ENCODE assay signal across 15 cellular contexts in the genomic region with DNA sequence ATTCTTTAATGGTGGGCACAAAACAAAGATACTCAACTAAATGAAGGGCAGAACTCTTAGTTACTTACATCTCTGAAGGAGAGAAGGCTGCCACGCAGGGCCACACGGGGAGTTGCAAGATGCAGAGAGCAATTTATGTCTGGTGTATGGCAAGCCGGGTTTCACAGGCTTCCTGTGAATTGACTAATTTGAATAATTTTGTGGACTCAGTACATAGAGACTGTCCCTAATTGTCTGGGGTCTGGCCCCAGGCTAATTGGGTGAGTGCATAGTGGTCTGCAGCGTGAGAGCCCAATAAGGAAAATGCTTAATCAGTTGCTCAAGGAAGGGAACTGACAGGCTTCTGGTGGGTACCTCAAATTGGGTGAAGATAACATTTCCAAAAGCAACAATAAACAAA.
DNase-seq lines count a peak whose midpoint lies in the region; ATAC-seq and TF ChIP-seq lines count a peak whose summit lies in the region.
"Had no signal": no experiment of that assay in that cellular context is flagged by ENCODE, and none has a peak within 500 bp of the region (broad histone marks: within the 10 kb centered on the region; RNA-seq: fewer than 3 reads in every experiment).

No MANE protein-coding gene starts in this region.

- H3K27me3 ChIP-seq in cardiac muscle cell, result no peaks in the 10 kb centered on the region
- H3K27me3 ChIP-seq in right cardiac atrium (ENCODE audit: control insufficient read depth, insufficient read depth), result no peaks in the 10 kb centered on the region
- no peaks in the 10 kb centered on the region for H3K27me3 ChIP-seq in Karpas-422 (ENCODE audit: low read length)
- H3K27me3 ChIP-seq in sigmoid colon, result no peaks in the 10 kb centered on the region
- H3K27me3 ChIP-seq: BLaER1 had no signal

- intact Hi-C loops in right cardiac atrium (cut with DNase I) (no loop called here), sigmoid colon (cut with DNase I) (no loop called here)

- H3K79me2 ChIP-seq in Karpas-422 (ENCODE audit: low read length), result no peaks in the 10 kb centered on the region

- H3K4me3 ChIP-seq in cardiac muscle cell, result no peak overlapping the region
- no peak overlapping the region for H3K4me3 ChIP-seq in right cardiac atrium (ENCODE audit: low read length)
- H3K4me3 ChIP-seq in mesodermal cell (ENCODE audit: extremely low read depth, insufficient read depth, low read length, poor library complexity, severe bottlenecking), result no peak overlapping the region
- no peak overlapping the region for H3K4me3 ChIP-seq in Karpas-422 (ENCODE audit: low read length)
- no peak overlapping the region for H3K4me3 ChIP-seq in sigmoid colon
- H3K4me3 ChIP-seq: BLaER1 had no signal

- H3K9me3 Mint-ChIP-seq in osteocyte (ENCODE audit: unreplicated experiment), result peaks cover 6% of the 10 kb centered on the region

- H3K36me3 ChIP-seq in cardiac muscle cell (no peaks in the 10 kb centered on the region), mesodermal cell (ENCODE audit: control insufficient read depth, insufficient read depth, low read length) (no peaks in the 10 kb centered on the region), Karpas-422 (ENCODE audit: insufficient read depth, low read length) (no peaks in the 10 kb centered on the region), sigmoid colon (no peaks in the 10 kb centered on the region)
- H3K36me3 ChIP-seq: BLaER1 had no signal

- H2AFZ ChIP-seq in Karpas-422 (ENCODE audit: low read length), result no peak overlapping the region

- H3K4me2 ChIP-seq in Karpas-422 (ENCODE audit: low read depth, low read length, poor library complexity, severe bottlenecking), result no peak overlapping the region
- H3K4me2 ChIP-seq: BLaER1 had no signal

- H4K20me1 ChIP-seq in Karpas-422 (ENCODE audit: insufficient read depth, low read depth, low read length), result no peaks in the 10 kb centered on the region
- H4K20me1 ChIP-seq: BLaER1 had no signal

- H3K4me1 ChIP-seq in cardiac muscle cell (ENCODE audit: low read depth), result peaks cover 22% of the 10 kb centered on the region
- H3K4me1 ChIP-seq in right cardiac atrium (ENCODE audit: control insufficient read depth, insufficient read depth, low read length), result no peaks in the 10 kb centered on the region
- peaks cover 20% of the 10 kb centered on the region for H3K4me1 ChIP-seq in mesodermal cell (ENCODE audit: control insufficient read depth, insufficient read depth, low read length, poor library complexity, severe bottlenecking)
- no peaks in the 10 kb centered on the region for H3K4me1 ChIP-seq in Karpas-422 (ENCODE audit: low read length)
- H3K4me1 ChIP-seq in sigmoid colon, result no peaks in the 10 kb centered on the region
- H3K4me1 ChIP-seq: BLaER1, Caco-2 had no signal

- H3K9me3 ChIP-seq in cardiac muscle cell (ENCODE audit: low read depth), result peaks cover 5% of the 10 kb centered on the region
- H3K9me3 ChIP-seq in right cardiac atrium (ENCODE audit: control insufficient read depth, low read length), result peaks cover 3% of the 10 kb centered on the region
- peaks cover 11% of the 10 kb centered on the region for H3K9me3 ChIP-seq in mesodermal cell (ENCODE audit: control insufficient read depth, low read length)
- H3K9me3 ChIP-seq in Karpas-422 (ENCODE audit: low read length), result no peaks in the 10 kb centered on the region
- peaks cover 0 to 2% (median 0%) of the 10 kb centered on the region in 4 donors for H3K9me3 ChIP-seq in sigmoid colon
- H3K9me3 ChIP-seq: Caco-2 had no signal

- H3K27me3 Mint-ChIP-seq in osteocyte (ENCODE audit: unreplicated experiment), result peaks cover 34% of the 10 kb centered on the region
- H3K27me3 Mint-ChIP-seq: CD8-positive, alpha-beta memory T cell had no signal

- no peak for TF ChIP-seq EP300 in sigmoid colon (IDR thresholded peaks at IDR 0.05)

- H3K27ac ChIP-seq in cardiac muscle cell, result peak overlapping the region; percentile 26
- H3K27ac ChIP-seq in right cardiac atrium (ENCODE audit: low read length), result no peak overlapping the region
- peak overlapping the region; percentile 81 for H3K27ac ChIP-seq in mesodermal cell (ENCODE audit: low read depth, low read length, severe bottlenecking)
- no peak overlapping the region for H3K27ac ChIP-seq in Karpas-422 (ENCODE audit: low read length)
- no peak overlapping the region for H3K27ac ChIP-seq in sigmoid colon
- H3K27ac ChIP-seq: BLaER1 had no signal

- TF ChIP-seq POLR2A in sigmoid colon (IDR thresholded peaks at IDR 0.05), result no peak

- no peaks in the 10 kb centered on the region for H3K4me1 Mint-ChIP-seq in osteocyte (ENCODE audit: unreplicated experiment)
- H3K4me1 Mint-ChIP-seq: CD8-positive, alpha-beta memory T cell had no signal

- DNase-seq in cardiac muscle cell (ENCODE audit: low read depth in 1 of 2, low spot score in 1 of 2) (no peak), right cardiac atrium (no peak), NCI-H69 (lab: John Stamatoyannopoulos, UW) (peak; percentile 60), osteocyte (ENCODE audit: extremely low spot score, unreplicated experiment) (no peak), Karpas-422 (no peak), sigmoid colon (no peak)
- no peak for DNase-seq in activated CD4-positive, CD25-positive, alpha-beta regulatory T cell treated with anti-CD3 and anti-CD28 coated beads, Interleukin-2, amount 50 U/mL, for 72 hours
- DNase-seq: 8988T; AML-193; Caco-2; CD8-positive, alpha-beta memory T cell; DND-41; GF-D8 had no signal

- H3K36me3 Mint-ChIP-seq in osteocyte (ENCODE audit: unreplicated experiment), result no peaks in the 10 kb centered on the region
- H3K36me3 Mint-ChIP-seq: CD8-positive, alpha-beta memory T cell had no signal

- no peak overlapping the region for H3K27ac Mint-ChIP-seq in osteocyte (ENCODE audit: unreplicated experiment)
- H3K27ac Mint-ChIP-seq: CD8-positive, alpha-beta memory T cell had no signal

- ATAC-seq in right cardiac atrium, result no peak

- no peak overlapping the region for H3K9ac ChIP-seq in Karpas-422 (ENCODE audit: low read length)
- H3K9ac ChIP-seq: BLaER1 had no signal

- 65% methylated on average over 4 of the region's 4 CpGs for WGBS in right cardiac atrium
- 67 to 68% methylated on average over 3 to 4 of the region's 4 CpGs for WGBS in mesodermal cell (ENCODE audit: insufficient coverage in 2 of 2), 2 experiments
- 67 to 86% methylated on average over 4 of the region's 4 CpGs for WGBS in sigmoid colon, 2 donors

- H3K4me3 Mint-ChIP-seq in osteocyte (ENCODE audit: unreplicated experiment), result no peak overlapping the region
- H3K4me3 Mint-ChIP-seq: CD8-positive, alpha-beta memory T cell had no signal

- H3K9me2 ChIP-seq in Karpas-422 (replicated peaks; ENCODE audit: insufficient read depth, low read length), result no peaks in the 10 kb centered on the region

- no peak for TF ChIP-seq CTCF in cardiac muscle cell (IDR thresholded peaks at IDR 0.05; ENCODE audit: low read depth, low read length)
- no peak for TF ChIP-seq CTCF in osteocyte (IDR thresholded peaks at IDR 0.05)
- TF ChIP-seq CTCF in sigmoid colon (IDR thresholded peaks at IDR 0.05), result no peak

Comparison
In these comparisons a context has a peak if more than half of its experiments do, and no peak if none do; other contexts are left out.
1. H3K27ac ChIP-seq: peak in cardiac muscle cell (single experiment) and mesodermal cell (single experiment); none in right cardiac atrium (single experiment), Karpas-422 (single experiment) and sigmoid colon (0 of 4).